In genomic region chr19:55653651-55654322, GRCh38 we compare ENCODE assay signal across 8 cellular contexts. TPM values are rescaled to one million over a fixed set of nuclear protein-coding genes. Genes with fewer than 3 reads are reported as not detected.
A peak's percentile ranks its signal among the peaks of the same experiment; 100 is the strongest.
DNase-seq lines count a peak whose midpoint lies in the region; ATAC-seq and TF ChIP-seq lines count a peak whose summit lies in the region.

No MANE protein-coding gene starts in this region.

- DNase-seq in AG20443 (ENCODE audit: low spot score) (peak; percentile 94), NCI-H2227 treated with DMSO at 0.1 percent for 48 hours (lab: John Stamatoyannopoulos, UW) (peak; percentile 100), WTC11 (ENCODE audit: low spot score) (peak; percentile 98), cardiac fibroblast (ENCODE audit: low read depth in 2 of 2) (peak; percentile 99), iris pigment epithelial cell (ENCODE audit: low read depth) (peak; percentile 98), spleen (peak; percentile 99)

- TF ChIP-seq CTCF in WTC11 (IDR thresholded peaks at IDR 0.05) (peak; percentile 91), cardiac fibroblast (IDR thresholded peaks at IDR 0.05; ENCODE audit: low read depth, low read length) (peak; percentile 100), spleen (IDR thresholded peaks at IDR 0.05 in 8 of 11, conservative IDR thresholded peaks at IDR 0.05 in 3 of 11) (peak; percentile 98 to 100 (median 99))

- peak overlapping the region; percentile 80 to 90 for H3K4me3 ChIP-seq in cardiac fibroblast (replicated peaks in 1 of 2; ENCODE audit: low read depth in 2 of 2, low read length in 2 of 2)
- peak overlapping the region; percentile 75 to 100 (median 88) for H3K4me3 ChIP-seq in spleen

- H3K9me3 Mint-ChIP-seq in WTC11 = no peaks in the 10 kb centered on the region

- H3K4me3 Mint-ChIP-seq in WTC11 = peak overlapping the region; percentile 93

- CTCF ChIA-PET in WTC11 (lab: Charles Lee) = interaction anchor here (0.6 to 2.2 kb wide), 76 partner anchors 9 to 1191 kb away, joined by 3 to 57 read pairs (median 4); partner anchors contain the start of genes CDC42EP5, DNAAF3, FIZ1 and ISOC2

- peak overlapping the region; percentile 98 for H3K27ac Mint-ChIP-seq in WTC11

- peak; percentile 45 for ATAC-seq in GM19023 (IDR thresholded peaks at IDR 0.05; ENCODE audit: unreplicated experiment)
- ATAC-seq in HG03196 (IDR thresholded peaks at IDR 0.05; ENCODE audit: unreplicated experiment) = peak; percentile 41
- peak; percentile 8 for ATAC-seq in WTC11

- H3K36me3 Mint-ChIP-seq in WTC11 = peaks cover 14% of the 10 kb centered on the region

- H3K27me3 ChIP-seq in spleen (replicated peaks in 1 of 7) = no peaks in the 10 kb centered on the region

- no peaks in the 10 kb centered on the region for H3K9me3 ChIP-seq in spleen

- intact Hi-C loops in spleen (cut with DNase I; ENCODE audit: low total_unique reads) = no loop called here

- 0 to 1% (median 0%) methylated on average over 49 to 57 of the region's 57 CpGs for WGBS in spleen, 5 donors

- H3K4me1 ChIP-seq in spleen = peaks cover 41 to 76% (median 58%) of the 10 kb centered on the region in 6 donors

- peak in 2 of 3 donors; percentile 88 to 93 for TF ChIP-seq POLR2A in spleen (IDR thresholded peaks at IDR 0.05)

- peak overlapping the region; percentile 95 to 100 (median 99) for H3K27ac ChIP-seq in spleen

- POLR2A ChIA-PET in WTC11 (lab: Charles Lee) = interaction anchor here (0.6 to 1.6 kb wide), 11 partner anchors 12 to 722 kb away, joined by 3 to 9 read pairs (median 3); partner anchors contain the start of genes FIZ1 and RDH13

- peaks cover 0 to 36% (median under 1%) of the 10 kb centered on the region in 6 donors for H3K36me3 ChIP-seq in spleen

- peaks cover 3% of the 10 kb centered on the region; the same call in 1 of the 2 replicates for H3K27me3 Mint-ChIP-seq in WTC11 (ENCODE audit: low read depth)

- peaks cover 37% of the 10 kb centered on the region for H3K4me1 Mint-ChIP-seq in WTC11

TF ChIP-seq in WTC11, 78 proteins besides CTCF, POLR2A, EP300 and RAD21 (continues in another document):
- TF ChIP-seq ZNF396 (CRISPR knock-in tag; IDR thresholded peaks at IDR 0.05; ENCODE audit: borderline replicate concordance) (no peak), MAX (CRISPR knock-in tag; IDR thresholded peaks at IDR 0.05) (peak; percentile 74), ZNF219 (CRISPR knock-in tag; IDR thresholded peaks at IDR 0.05; ENCODE audit: borderline replicate concordance) (no peak), AR (CRISPR knock-in tag; IDR thresholded peaks at IDR 0.05) (no peak), NR3C1 (CRISPR knock-in tag; conservative IDR thresholded peaks at IDR 0.05; ENCODE audit: low read depth) (no peak), STAT6 (CRISPR knock-in tag; conservative IDR thresholded peaks at IDR 0.05; ENCODE audit: low read depth) (no peak), SMAD4 (CRISPR knock-in tag; IDR thresholded peaks at IDR 0.05) (no peak), KAT7 (CRISPR knock-in tag; IDR thresholded peaks at IDR 0.05; ENCODE audit: borderline replicate concordance) (no peak), FOXP1 (CRISPR knock-in tag; IDR thresholded peaks at IDR 0.05; ENCODE audit: borderline replicate concordance) (no peak), ZNF281 (CRISPR knock-in tag; IDR thresholded peaks at IDR 0.05) (no peak), ZNF512 (CRISPR knock-in tag; IDR thresholded peaks at IDR 0.05; ENCODE audit: borderline replicate concordance) (no peak)

RNA-seq across cellular contexts. Expression of gene U2AF2, which starts 1.0 kb away (rescaled TPM):
- total RNA-seq in WTC11 (2021) = 249 to 302 TPM (median 249 TPM) in 3 replicates
- total RNA-seq in spleen = 100 to 1,000 TPM; 109 to 218 (median 176) TPM
- polyA plus RNA-seq in spleen = 100 to 1,000 TPM in 1 of 3 donors, 10 to 100 TPM in 2; 67.2 to 190 (median 85.5) TPM

RNA-seq across cellular contexts. Expression of gene CCDC106, which starts 5.8 kb away (rescaled TPM):
- total RNA-seq in WTC11 (2021) (21.1 to 24.8 TPM (median 24.8 TPM) in 3 replicates), spleen (10 to 100 TPM; 11.9 to 23.4 (median 14.4) TPM)
- polyA plus RNA-seq in spleen = 10 to 100 TPM; 26.7 to 40.1 (median 37.8) TPM

RNA-seq across cellular contexts. Expression of gene ZNF581, which starts 10.3 kb away (rescaled TPM):
- total RNA-seq in WTC11 (2021) = 94.6 to 100 TPM (median 99.5 TPM) in 3 replicates
- total RNA-seq in spleen = 10 to 100 TPM; 21.4 to 34.9 (median 27.2) TPM
- 10 to 100 TPM; 39.8 to 46.5 (median 43.6) TPM for polyA plus RNA-seq in spleen

RNA-seq across cellular contexts. Expression of gene ZNF580, which starts 13.0 kb away (rescaled TPM):
- total RNA-seq in WTC11 (2021) = 31.3 to 33.5 TPM (median 32.0 TPM) in 3 replicates
- total RNA-seq in spleen = 10 to 100 TPM; 25.4 to 58.7 (median 31.7) TPM
- 10 to 100 TPM; 18.9 to 36.7 (median 33.3) TPM for polyA plus RNA-seq in spleen

RNA-seq across cellular contexts. Expression of gene EPN1, which starts 21.2 kb away (rescaled TPM):
- total RNA-seq in WTC11 (2021) (227 to 234 TPM (median 227 TPM) in 3 replicates), spleen (100 to 1,000 TPM; 100 to 166 (median 129) TPM)
- 100 to 1,000 TPM in 1 of 3 donors, 10 to 100 TPM in 2; 36.8 to 115 (median 42.6) TPM for polyA plus RNA-seq in spleen

Comparison
In these comparisons a context has a peak if more than half of its experiments do, and no peak if none do; other contexts are left out.
1. Peak in every context shown above with its lines: DNase-seq, ATAC-seq, H3K4me3 ChIP-seq and H3K27ac ChIP-seq.